Comparison of ENCODE assay signal across 2 cellular contexts in genomic region chr4:8186883-8187282, GRCh38.
TF ChIP-seq lines count a peak whose summit lies in the region.

No MANE protein-coding gene starts in this region.

TF ChIP-seq in IMR-90, 13 proteins besides CTCF, POLR2A, EP300 and RAD21:
- TF ChIP-seq MAZ (IDR thresholded peaks at IDR 0.05; ENCODE audit: borderline replicate concordance, low read depth, low read length) = no peak
- TF ChIP-seq USF2 (IDR thresholded peaks at IDR 0.05; ENCODE audit: low read depth, low read length) = no peak
- no peak for TF ChIP-seq SMC3 (IDR thresholded peaks at IDR 0.05; ENCODE audit: low read depth, low read length)
- TF ChIP-seq NFE2L2 (IDR thresholded peaks at IDR 0.05; ENCODE audit: low read depth, low read length) = no peak
- no peak for TF ChIP-seq CEBPB (IDR thresholded peaks at IDR 0.05; ENCODE audit: low read depth, low read length)
- no peak for TF ChIP-seq BHLHE40 (IDR thresholded peaks at IDR 0.05; ENCODE audit: low read depth, low read length)
- TF ChIP-seq CHD1 (IDR thresholded peaks at IDR 0.05; ENCODE audit: low read depth, low read length) = no peak
- TF ChIP-seq RFX5 (IDR thresholded peaks at IDR 0.05; ENCODE audit: low read depth, low read length) = no peak
- no peak for TF ChIP-seq RCOR1 (IDR thresholded peaks at IDR 0.05; ENCODE audit: insufficient replicate concordance, low read length)
- no peak for TF ChIP-seq FOS (IDR thresholded peaks at IDR 0.05; ENCODE audit: low read depth, low read length)
- TF ChIP-seq MXI1 (IDR thresholded peaks at IDR 0.05; ENCODE audit: borderline replicate concordance, low read depth, low read length) = no peak
- TF ChIP-seq ELK1 (IDR thresholded peaks at IDR 0.05; ENCODE audit: borderline replicate concordance, low read depth, low read length) = no peak
- no peak for TF ChIP-seq MAFK (IDR thresholded peaks at IDR 0.05; ENCODE audit: low read depth, low read length)

TF ChIP-seq in K562, 482 proteins besides CTCF, POLR2A, EP300 and RAD21:
- TF ChIP-seq ETV1 (tag; conservative IDR thresholded peaks at IDR 0.05; ENCODE audit: low read depth) = no peak
- TF ChIP-seq ZFP36 (IDR thresholded peaks at IDR 0.05; ENCODE audit: low read depth, low read length, partially characterized antibody) = peak; percentile 95
- 0 out of 2 replicates have a peak, but pooled peaks have one; percentile 46 for TF ChIP-seq ZNF436 (CRISPR knock-in tag; IDR thresholded peaks at IDR 0.05)
- no peak for TF ChIP-seq MYC (IDR thresholded peaks at IDR 0.05; ENCODE audit: low read depth, low read length)
- no peak for TF ChIP-seq MYC (CRISPR knock-in tag; IDR thresholded peaks at IDR 0.05; ENCODE audit: borderline replicate concordance, low read depth)
- no peak for TF ChIP-seq LEF1 (IDR thresholded peaks at IDR 0.05)
- TF ChIP-seq CSDE1 (IDR thresholded peaks at IDR 0.05) = no peak
- no peak for TF ChIP-seq PBX2 (CRISPR knock-in tag; IDR thresholded peaks at IDR 0.05; ENCODE audit: low read depth)
- no peak for TF ChIP-seq PBX2 (tag; conservative IDR thresholded peaks at IDR 0.05; ENCODE audit: low read depth)
- TF ChIP-seq RBM25 (IDR thresholded peaks at IDR 0.05; ENCODE audit: low read depth, low read length, severe bottlenecking) = peak; percentile 37
